In genomic region chr4:10020871-10021676, GRCh38 we compare ENCODE assay signal across 1 cellular context.
A peak's percentile ranks its signal among the peaks of the same experiment; 100 is the strongest.
TF ChIP-seq lines count a peak whose summit lies in the region.

Gene SLC2A9, minus strand, starts transcription at chr4:10021497. Its CDS starts 68 bp downstream, at chr4:10021429.

TF ChIP-seq in HepG2, 621 proteins besides CTCF, POLR2A, EP300 and RAD21 (continued from another document and continues in another):
- TF ChIP-seq, protein P1, sequence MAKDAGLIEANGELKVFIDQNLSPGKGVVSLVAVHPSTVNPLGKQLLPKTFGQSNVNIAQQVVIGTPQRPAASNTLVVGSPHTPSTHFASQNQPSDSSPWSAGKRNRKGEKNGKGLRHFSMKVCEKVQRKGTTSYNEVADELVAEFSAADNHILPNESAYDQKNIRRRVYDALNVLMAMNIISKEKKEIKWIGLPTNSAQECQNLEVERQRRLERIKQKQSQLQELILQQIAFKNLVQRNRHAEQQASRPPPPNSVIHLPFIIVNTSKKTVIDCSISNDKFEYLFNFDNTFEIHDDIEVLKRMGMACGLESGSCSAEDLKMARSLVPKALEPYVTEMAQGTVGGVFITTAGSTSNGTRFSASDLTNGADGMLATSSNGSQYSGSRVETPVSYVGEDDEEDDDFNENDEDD (CRISPR knock-in tag; IDR thresholded peaks at IDR 0.05; ENCODE audit: borderline replicate concordance), result peak; percentile 84; the same call in 1 of the 2 replicates
- no peak for TF ChIP-seq ZBTB40 (IDR thresholded peaks at IDR 0.05)
- TF ChIP-seq ZBTB40 (CRISPR knock-in tag; IDR thresholded peaks at IDR 0.05), result peak; percentile 58; the same call in 1 of the 2 replicates
- TF ChIP-seq KDM5A (IDR thresholded peaks at IDR 0.05; ENCODE audit: borderline replicate concordance, low read length), result 0 out of 2 replicates have a peak, but pooled peaks have one; percentile 10
- peak; percentile 73; the same call in 1 of the 2 replicates for TF ChIP-seq ZNF225 (CRISPR knock-in tag; IDR thresholded peaks at IDR 0.05)
- TF ChIP-seq THYN1 (CRISPR knock-in tag; IDR thresholded peaks at IDR 0.05; ENCODE audit: borderline replicate concordance, low read depth), result no peak
- no peak for TF ChIP-seq ZNF567 (CRISPR knock-in tag; IDR thresholded peaks at IDR 0.05; ENCODE audit: borderline replicate concordance)
- TF ChIP-seq PHF8 (CRISPR knock-in tag; IDR thresholded peaks at IDR 0.05), result peak; percentile 65
- TF ChIP-seq ZNF598 (CRISPR knock-in tag; IDR thresholded peaks at IDR 0.05; ENCODE audit: borderline replicate concordance), result 0 out of 2 replicates have a peak, but pooled peaks have one; percentile 59
- peak; percentile 40 for TF ChIP-seq MED8 (CRISPR knock-in tag; IDR thresholded peaks at IDR 0.05; ENCODE audit: insufficient replicate concordance)
- TF ChIP-seq, protein P2, sequence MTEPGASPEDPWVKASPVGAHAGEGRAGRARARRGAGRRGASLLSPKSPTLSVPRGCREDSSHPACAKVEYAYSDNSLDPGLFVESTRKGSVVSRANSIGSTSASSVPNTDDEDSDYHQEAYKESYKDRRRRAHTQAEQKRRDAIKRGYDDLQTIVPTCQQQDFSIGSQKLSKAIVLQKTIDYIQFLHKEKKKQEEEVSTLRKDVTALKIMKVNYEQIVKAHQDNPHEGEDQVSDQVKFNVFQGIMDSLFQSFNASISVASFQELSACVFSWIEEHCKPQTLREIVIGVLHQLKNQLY (CRISPR knock-in tag; IDR thresholded peaks at IDR 0.05), result peak; percentile 62; the same call in 1 of the 2 replicates
- TF ChIP-seq ZBTB20 (CRISPR knock-in tag; IDR thresholded peaks at IDR 0.05; ENCODE audit: borderline replicate concordance, low read depth), result no peak
- no peak for TF ChIP-seq BRD4 (CRISPR knock-in tag; IDR thresholded peaks at IDR 0.05)
- no peak for TF ChIP-seq STAG1 (CRISPR knock-in tag; IDR thresholded peaks at IDR 0.05)
- TF ChIP-seq HDAC2 (CRISPR knock-in tag; IDR thresholded peaks at IDR 0.05), result peak; percentile 86; the same call in 1 of the 2 replicates
- no peak for TF ChIP-seq ZNF720 (CRISPR knock-in tag; IDR thresholded peaks at IDR 0.05)
- TF ChIP-seq TEAD3 (CRISPR knock-in tag; optimal IDR thresholded peaks at IDR 0.05; ENCODE audit: borderline replicate concordance), result peak; percentile 74
- no peak for TF ChIP-seq SSRP1 (CRISPR knock-in tag; IDR thresholded peaks at IDR 0.05)
- no peak for TF ChIP-seq GABPA (IDR thresholded peaks at IDR 0.05; ENCODE audit: low read depth, low read length)
- TF ChIP-seq GABPA (CRISPR knock-in tag; IDR thresholded peaks at IDR 0.05; ENCODE audit: low read depth), result peak; percentile 89
- no peak for TF ChIP-seq KAT2B (IDR thresholded peaks at IDR 0.05; ENCODE audit: borderline replicate concordance, low read depth, low read length)
- no peak for TF ChIP-seq TMF1 (CRISPR knock-in tag; IDR thresholded peaks at IDR 0.05; ENCODE audit: low read depth)
- TF ChIP-seq HIC2 (CRISPR knock-in tag; IDR thresholded peaks at IDR 0.05; ENCODE audit: low read depth), result peak; percentile 31; the same call in 1 of the 2 replicates
- TF ChIP-seq MXI1 (IDR thresholded peaks at IDR 0.05; ENCODE audit: borderline replicate concordance, low read depth, low read length), result no peak
- TF ChIP-seq ZBTB1 (CRISPR knock-in tag; IDR thresholded peaks at IDR 0.05; ENCODE audit: borderline replicate concordance), result no peak
- TF ChIP-seq ZNF30 (CRISPR knock-in tag; IDR thresholded peaks at IDR 0.05), result no peak
- peak; percentile 78; the same call in 1 of the 2 replicates for TF ChIP-seq ZNF605 (CRISPR knock-in tag; IDR thresholded peaks at IDR 0.05)
- TF ChIP-seq SNAI1 (CRISPR knock-in tag; IDR thresholded peaks at IDR 0.05; ENCODE audit: borderline replicate concordance), result no peak
- peak; percentile 42 for TF ChIP-seq RXRB (CRISPR knock-in tag; IDR thresholded peaks at IDR 0.05; ENCODE audit: borderline replicate concordance)
- peak; percentile 93 for TF ChIP-seq HNRNPL (IDR thresholded peaks at IDR 0.05; ENCODE audit: low read depth, low read length)
- TF ChIP-seq, protein P3, sequence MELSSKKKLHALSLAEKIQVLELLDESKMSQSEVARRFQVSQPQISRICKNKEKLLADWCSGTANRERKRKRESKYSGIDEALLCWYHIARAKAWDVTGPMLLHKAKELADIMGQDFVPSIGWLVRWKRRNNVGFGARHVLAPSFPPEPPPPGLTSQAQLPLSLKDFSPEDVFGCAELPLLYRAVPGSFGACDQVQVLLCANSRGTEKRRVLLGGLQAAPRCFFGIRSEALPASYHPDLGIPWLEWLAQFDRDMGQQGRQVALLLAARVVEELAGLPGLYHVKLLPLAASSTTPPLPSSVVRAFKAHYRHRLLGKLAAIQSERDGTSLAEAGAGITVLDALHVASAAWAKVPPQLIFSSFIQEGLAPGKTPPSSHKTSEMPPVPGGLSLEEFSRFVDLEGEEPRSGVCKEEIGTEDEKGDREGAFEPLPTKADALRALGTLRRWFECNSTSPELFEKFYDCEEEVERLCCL (CRISPR knock-in tag; IDR thresholded peaks at IDR 0.05; ENCODE audit: borderline replicate concordance), result no peak
- TF ChIP-seq FOXJ3 (CRISPR knock-in tag; IDR thresholded peaks at IDR 0.05; ENCODE audit: borderline replicate concordance), result no peak
- no peak for TF ChIP-seq ZNF775 (CRISPR knock-in tag; IDR thresholded peaks at IDR 0.05; ENCODE audit: borderline replicate concordance)
- TF ChIP-seq, protein P4, sequence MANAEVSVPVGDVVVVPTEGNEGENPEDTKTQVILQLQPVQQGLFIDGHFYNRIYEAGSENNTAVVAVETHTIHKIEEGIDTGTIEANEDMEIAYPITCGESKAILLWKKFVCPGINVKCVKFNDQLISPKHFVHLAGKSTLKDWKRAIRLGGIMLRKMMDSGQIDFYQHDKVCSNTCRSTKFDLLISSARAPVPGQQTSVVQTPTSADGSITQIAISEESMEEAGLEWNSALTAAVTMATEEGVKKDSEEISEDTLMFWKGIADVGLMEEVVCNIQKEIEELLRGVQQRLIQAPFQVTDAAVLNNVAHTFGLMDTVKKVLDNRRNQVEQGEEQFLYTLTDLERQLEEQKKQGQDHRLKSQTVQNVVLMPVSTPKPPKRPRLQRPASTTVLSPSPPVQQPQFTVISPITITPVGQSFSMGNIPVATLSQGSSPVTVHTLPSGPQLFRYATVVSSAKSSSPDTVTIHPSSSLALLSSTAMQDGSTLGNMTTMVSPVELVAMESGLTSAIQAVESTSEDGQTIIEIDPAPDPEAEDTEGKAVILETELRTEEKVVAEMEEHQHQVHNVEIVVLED (CRISPR knock-in tag; IDR thresholded peaks at IDR 0.05; ENCODE audit: borderline replicate concordance), result no peak
- no peak for TF ChIP-seq YY1 (IDR thresholded peaks at IDR 0.05; ENCODE audit: insufficient read depth, insufficient replicate concordance, low read depth, low read length)
- no peak for TF ChIP-seq MBD4 (IDR thresholded peaks at IDR 0.05; ENCODE audit: borderline replicate concordance, low read length)
- TF ChIP-seq SP2 (CRISPR knock-in tag; IDR thresholded peaks at IDR 0.05), result peak; percentile 57; the same call in 1 of the 2 replicates
- no peak for TF ChIP-seq LRRFIP1 (CRISPR knock-in tag; conservative IDR thresholded peaks at IDR 0.05)
- no peak for TF ChIP-seq ZNF703 (CRISPR knock-in tag; IDR thresholded peaks at IDR 0.05; ENCODE audit: borderline replicate concordance)
- peak; percentile 83 for TF ChIP-seq HDAC1 (CRISPR knock-in tag; IDR thresholded peaks at IDR 0.05)
- no peak; the same call in 1 of the 2 replicates for TF ChIP-seq ZSCAN9 (CRISPR knock-in tag; IDR thresholded peaks at IDR 0.05; ENCODE audit: borderline replicate concordance)
- TF ChIP-seq ZNF75D (CRISPR knock-in tag; IDR thresholded peaks at IDR 0.05; ENCODE audit: borderline replicate concordance), result no peak
- TF ChIP-seq HINFP (CRISPR knock-in tag; IDR thresholded peaks at IDR 0.05; ENCODE audit: low read depth), result peak; percentile 53
- no peak for TF ChIP-seq RORA (CRISPR knock-in tag; IDR thresholded peaks at IDR 0.05)
- TF ChIP-seq ZNF230 (CRISPR knock-in tag; IDR thresholded peaks at IDR 0.05), result no peak
